25 cellular contexts compared by ENCODE assay signal in genomic region chr15:87387681-87388240, GRCh38.
"Had no signal": no experiment of that assay in that cellular context is flagged by ENCODE, and none has a peak within 500 bp of the region (broad histone marks: within the 10 kb centered on the region; RNA-seq: fewer than 3 reads in every experiment).

No MANE protein-coding gene starts in this region.

- ATAC-seq: activated CD8-positive, alpha-beta memory T cell treated with anti-CD3 and anti-CD28 coated beads, Interleukin-2, amount 10 ng/mL, durations not matched to agents 7 days and 5 days; activated CD8-positive, alpha-beta T cell treated with anti-CD3 and anti-CD28 coated beads, Interleukin-2, amount 10 ng/mL, durations not matched to agents 7 days and 5 days; effector memory CD8-positive, alpha-beta T cell; esophagus mucosa; left ventricle myocardium superior; psoas muscle; stimulated activated effector memory CD8-positive, alpha-beta T cell treated with anti-CD3 and anti-CD28 coated beads, Interleukin-12 subunit alpha, Interleukin-12 subunit beta, amount 100 ng/mL, for 72 hours; WTC11 had no signal

- H3K9me3 ChIP-seq: adrenal gland, psoas muscle, sigmoid colon, thoracic aorta had no signal

- H3K27me3 ChIP-seq: adrenal gland, sigmoid colon had no signal

- H3K4me3 ChIP-seq: adrenal gland, psoas muscle, sigmoid colon, thoracic aorta had no signal

- H3K4me1 ChIP-seq: adrenal gland, parathyroid adenoma, psoas muscle, sigmoid colon had no signal

- DNase-seq: activated CD4-positive, alpha-beta T cell treated with anti-CD3 and anti-CD28 coated beads, Interleukin-2, amount 50 U/mL, for 1 hour; activated CD8-positive, alpha-beta memory T cell treated with anti-CD3 and anti-CD28 coated beads, Interleukin-2, amount 10 ng/mL, durations not matched to agents 7 days and 5 days; activated CD8-positive, alpha-beta T cell treated with anti-CD3 and anti-CD28 coated beads, Interleukin-2, amount 10 ng/mL, durations not matched to agents 7 days and 5 days; activated effector memory CD4-positive, alpha-beta T cell treated with Interleukin-2 at 50 U/mL for 16 hours; activated naive CD4-positive, alpha-beta T cell treated with Interleukin-2 at 50 U/mL for 16 hours; adrenal gland; aorta; caudate nucleus; cortex of kidney; effector memory CD8-positive, alpha-beta T cell; foreskin melanocyte; left ventricle myocardium superior; naive B cell; psoas muscle; sigmoid colon; small intestine; stimulated activated CD4-positive, alpha-beta T cell treated with anti-CD3 and anti-CD28 coated beads, Interleukin-4, amount 100 ng/mL, for 24 hours; T-helper 2 cell; trophoblast cell had no signal

- H3K36me3 ChIP-seq: adrenal gland, sigmoid colon, thoracic aorta had no signal

- H3K79me2 ChIP-seq: parathyroid adenoma had no signal

- H3K9ac ChIP-seq: parathyroid adenoma had no signal

- H3K27ac ChIP-seq: adrenal gland, parathyroid adenoma, psoas muscle, sigmoid colon, thoracic aorta had no signal

- FAIRE-seq: small intestine, urothelium cell line had no signal
